ENCODE assay signal across 25 cellular contexts in genomic region chr3:13349823-13350222, GRCh38.
DNase-seq lines count a peak whose midpoint lies in the region; ATAC-seq and TF ChIP-seq lines count a peak whose summit lies in the region.
"Had no signal": no experiment of that assay in that cellular context is flagged by ENCODE, and none has a peak within 500 bp of the region (broad histone marks: within the 10 kb centered on the region; RNA-seq: fewer than 3 reads in every experiment).

No MANE protein-coding gene starts in this region.

- H3T11ph ChIP-seq in H9 (ENCODE audit: low read length): no peak overlapping the region

- no peak overlapping the region for H3K4me2 ChIP-seq in H9 (ENCODE audit: insufficient read depth, insufficient read length, low read length)
- H3K4me2 ChIP-seq in neuronal stem cell (ENCODE audit: insufficient read depth, low read length, poor library complexity, severe bottlenecking): no peak overlapping the region

- H3K14ac ChIP-seq in H9 (ENCODE audit: insufficient read depth, low read length) (no peak overlapping the region; the same call in 1 of the 2 replicates), neuronal stem cell (ENCODE audit: low read length) (no peak overlapping the region)

- no peaks in the 10 kb centered on the region for H4K20me1 ChIP-seq in H9 (ENCODE audit: control insufficient read depth, insufficient read depth, insufficient read length)

- no peak overlapping the region for H3K4me3 Mint-ChIP-seq in T-helper 2 cell treated with Interferon-gamma antibody and Interleukin-4, amounts not matched to agents 5 μg/mL and 100 μg/mL, for 36 hours
- peak overlapping the region in 1 of 2 experiments; percentile 1; a peak in 1 of 5 replicates for H3K4me3 Mint-ChIP-seq in H9
- H3K4me3 Mint-ChIP-seq in activated naive CD8-positive, alpha-beta T cell treated with anti-CD3 and anti-CD28 coated beads for 36 hours: no peak overlapping the region
- H3K4me3 Mint-ChIP-seq: activated B cell treated with CpG ODN at 0.5 μM for 24 hours; B cell; natural killer cell treated with Interleukin-12 subunit alpha and Interleukin-12 subunit beta and Interleukin-15 and Interleukin-18, amount 100 ng/mL, for 72 hours had no signal

- H3K23ac ChIP-seq in H9 (ENCODE audit: insufficient read length, low read depth, low read length): no peak overlapping the region
- H3K23ac ChIP-seq in neuronal stem cell (ENCODE audit: low read depth, low read length, poor library complexity): no peak overlapping the region

- H3K4me3 ChIP-seq in neuronal stem cell (ENCODE audit: low read length in 2 of 2): no peak overlapping the region
- H3K4me3 ChIP-seq: psoas muscle, upper lobe of left lung had no signal

- H2BK15ac ChIP-seq in H9 (ENCODE audit: low read depth, low read length): no peak overlapping the region
- no peak overlapping the region for H2BK15ac ChIP-seq in neuronal stem cell (ENCODE audit: low read length)

- peaks cover 72% of the 10 kb centered on the region for H3K36me3 Mint-ChIP-seq in T-helper 2 cell treated with Interferon-gamma antibody and Interleukin-4, amounts not matched to agents 5 μg/mL and 100 μg/mL, for 36 hours (ENCODE audit: low read depth)
- H3K36me3 Mint-ChIP-seq in H9 (ENCODE audit: insufficient read depth in 1 of 3, low read depth in 3 of 3): peaks cover 25 to 47% (median 34%) of the 10 kb centered on the region in 3 experiments; a peak in 6 of 7 replicates
- H3K36me3 Mint-ChIP-seq in activated naive CD8-positive, alpha-beta T cell treated with anti-CD3 and anti-CD28 coated beads for 36 hours: peaks cover 55% of the 10 kb centered on the region

- H3K27ac Mint-ChIP-seq in T-helper 2 cell treated with Interferon-gamma antibody and Interleukin-4, amounts not matched to agents 5 μg/mL and 100 μg/mL, for 36 hours: peak overlapping the region; percentile 41
- peak overlapping the region; percentile 88 to 94 (median 91); a peak in 6 of 7 replicates for H3K27ac Mint-ChIP-seq in H9
- H3K27ac Mint-ChIP-seq in activated naive CD8-positive, alpha-beta T cell treated with anti-CD3 and anti-CD28 coated beads for 36 hours: peak overlapping the region; percentile 85
- H3K27ac Mint-ChIP-seq: activated B cell treated with CpG ODN at 0.5 μM for 24 hours, B cell had no signal

- ATAC-seq in HG02938 (IDR thresholded peaks at IDR 0.05; ENCODE audit: unreplicated experiment) (no peak), HG03196 (IDR thresholded peaks at IDR 0.05; ENCODE audit: unreplicated experiment) (no peak)
- ATAC-seq: natural killer cell treated with Interleukin-12 subunit alpha and Interleukin-12 subunit beta and Interleukin-15 and Interleukin-18, amount 100 ng/mL, for 72 hours; psoas muscle had no signal

- H4K91ac ChIP-seq in H9 (ENCODE audit: insufficient read length, low read depth, low read length) (peak overlapping the region; percentile 29), neuronal stem cell (ENCODE audit: low read depth, low read length, poor library complexity) (no peak overlapping the region)

- no peak overlapping the region for H2BK5ac ChIP-seq in H9 (ENCODE audit: insufficient read length, low read length)
- no peak overlapping the region for H2BK5ac ChIP-seq in neuronal stem cell (ENCODE audit: low read length)

- no peaks in the 10 kb centered on the region for H3K9me3 Mint-ChIP-seq in T-helper 2 cell treated with Interferon-gamma antibody and Interleukin-4, amounts not matched to agents 5 μg/mL and 100 μg/mL, for 36 hours
- peaks cover 0 to 3% of the 10 kb centered on the region in 2 experiments; a peak in 1 of 5 replicates for H3K9me3 Mint-ChIP-seq in H9
- H3K9me3 Mint-ChIP-seq in activated naive CD8-positive, alpha-beta T cell treated with anti-CD3 and anti-CD28 coated beads for 36 hours: no peaks in the 10 kb centered on the region
- H3K9me3 Mint-ChIP-seq: activated B cell treated with CpG ODN at 0.5 μM for 24 hours; natural killer cell treated with Interleukin-12 subunit alpha and Interleukin-12 subunit beta and Interleukin-15 and Interleukin-18, amount 100 ng/mL, for 72 hours had no signal

- H3K4me1 Mint-ChIP-seq in T-helper 2 cell treated with Interferon-gamma antibody and Interleukin-4, amounts not matched to agents 5 μg/mL and 100 μg/mL, for 36 hours (ENCODE audit: low read depth): peaks cover 47% of the 10 kb centered on the region
- peaks cover 52 to 56% of the 10 kb centered on the region in 2 experiments for H3K4me1 Mint-ChIP-seq in H9
- peaks cover 58% of the 10 kb centered on the region for H3K4me1 Mint-ChIP-seq in activated naive CD8-positive, alpha-beta T cell treated with anti-CD3 and anti-CD28 coated beads for 36 hours

- H4K8ac ChIP-seq in H9 (replicated peaks; ENCODE audit: insufficient read length, low read depth, low read length) (no peak overlapping the region), neuronal stem cell (ENCODE audit: low read depth, low read length) (no peak overlapping the region)

- H3K56ac ChIP-seq in H9 (ENCODE audit: insufficient read length, low read depth, low read length): no peak overlapping the region

- no peak overlapping the region for H2AK5ac ChIP-seq in H9 (ENCODE audit: insufficient read length, low read length)
- no peak overlapping the region for H2AK5ac ChIP-seq in neuronal stem cell (ENCODE audit: low read depth, low read length)

- H2BK12ac ChIP-seq in H9 (ENCODE audit: insufficient read length, low read depth, low read length) (no peak overlapping the region), neuronal stem cell (ENCODE audit: low read length) (no peak overlapping the region)

- WGBS in H9 (ENCODE audit: extremely low coverage, insufficient read length, low lambda C conversion rate): no CpG with 5 or more reads among the region's 3 CpGs
- no CpG with 5 or more reads among the region's 3 CpGs for WGBS in neuronal stem cell (ENCODE audit: extremely low coverage in 2 of 2, insufficient read length in 2 of 2, insufficient replicate concordance in 1 of 2), 2 donors

- H4K5ac ChIP-seq in H9 (ENCODE audit: insufficient read length, low read depth, low read length): no peak overlapping the region

- H3K18ac ChIP-seq in H9 (ENCODE audit: insufficient read length, low read depth, low read length) (no peak overlapping the region), neuronal stem cell (ENCODE audit: low read length) (no peak overlapping the region)

- peaks cover 26 to 86% of the 10 kb centered on the region in 2 donors for H3K36me3 ChIP-seq in neuronal stem cell (replicated peaks in 1 of 2; ENCODE audit: control insufficient read depth in 2 of 2, insufficient read depth in 2 of 2, low read length in 2 of 2)

- no peak overlapping the region for H3K4ac ChIP-seq in H9 (ENCODE audit: low read depth, low read length)
- H3K4ac ChIP-seq in neuronal stem cell (ENCODE audit: low read length): no peak overlapping the region

- no peaks in the 10 kb centered on the region for H3K79me1 ChIP-seq in H9 (ENCODE audit: insufficient read depth, low read depth, low read length, poor library complexity, severe bottlenecking)
- H3K79me1 ChIP-seq in neuronal stem cell (ENCODE audit: low read depth, low read length): peaks cover 3% of the 10 kb centered on the region

- no peak for TF ChIP-seq CTCF in H9 (conservative IDR thresholded peaks at IDR 0.05)

- no peaks in the 10 kb centered on the region for H3K23me2 ChIP-seq in H9 (ENCODE audit: insufficient read length, low read depth, low read length, poor library complexity, severe bottlenecking)

- H2BK20ac ChIP-seq in H9 (ENCODE audit: low read depth, low read length, poor library complexity, severe bottlenecking): no peak overlapping the region

- H3K27me3 ChIP-seq in H9 (ENCODE audit: insufficient read depth, low read length): no peaks in the 10 kb centered on the region
- H3K27me3 ChIP-seq in neuronal stem cell (ENCODE audit: control insufficient read depth in 3 of 3, insufficient read depth in 3 of 3, low read depth in 1 of 3, low read length in 3 of 3): no peaks in the 10 kb centered on the region
- H3K27me3 ChIP-seq: upper lobe of left lung had no signal

- H3K9ac ChIP-seq in H9 (ENCODE audit: extremely low read depth, insufficient read length, low read length) (no peak overlapping the region), neuronal stem cell (ENCODE audit: low read depth, low read length, poor library complexity) (no peak overlapping the region)

- H3K4me1 ChIP-seq in H9 (ENCODE audit: insufficient read depth, low read length) (peaks cover 24% of the 10 kb centered on the region; the same call in 1 of the 2 replicates), neuronal stem cell (ENCODE audit: control insufficient read depth in 2 of 2, insufficient read depth in 1 of 2, low read depth in 1 of 2, low read length in 2 of 2) (peaks cover 25 to 35% of the 10 kb centered on the region in 2 donors)
- H3K4me1 ChIP-seq: upper lobe of left lung had no signal

- H2AFZ ChIP-seq in H9 (ENCODE audit: low read length) (no peak overlapping the region), neuronal stem cell (ENCODE audit: low read length) (no peak overlapping the region)

- DNase-seq in T-helper 2 cell treated with Interferon-gamma antibody and Interleukin-4, amounts not matched to agents 5 μg/mL and 100 μg/mL, for 36 hours (ENCODE audit: low spot score): no peak
- no peak for DNase-seq in T-helper 2 cell
- DNase-seq in H9: no peak
- no peak for DNase-seq in activated naive CD8-positive, alpha-beta T cell treated with anti-CD3 and anti-CD28 coated beads for 36 hours
- DNase-seq in neuronal stem cell (ENCODE audit: low spot score): peak; percentile 58
- no peak for DNase-seq in NCI-H2081 treated with DMSO at 0.1 percent for 48 hours (lab: John Stamatoyannopoulos, UW)
- DNase-seq: 8988T; activated B cell treated with CpG ODN at 0.5 μM for 24 hours; activated CD8-positive, alpha-beta memory T cell treated with anti-CD3 and anti-CD28 coated beads, Interleukin-2, amount 50 U/mL, for 4 hours; dermis blood vessel endothelial cell; DMS 273 treated with DMSO at 0.1 percent for 48 hours; foreskin melanocyte; HCEC 1CT; NCI-H1417 treated with DMSO at 0.1 percent for 48 hours; NCI-H748 treated with DMSO at 0.1 percent for 48 hours; OCI-M1; psoas muscle; SHP77 treated with DMSO at 0.1 percent for 48 hours; small intestine; stimulated activated CD4-positive, alpha-beta T cell treated with anti-CD3 and anti-CD28 coated beads, Interleukin-2, amount 100 ng/mL, for 48 hours; upper lobe of left lung had no signal

- no peak overlapping the region for H3K27ac ChIP-seq in H9 (ENCODE audit: insufficient read length, low read depth, low read length)
- H3K27ac ChIP-seq in neuronal stem cell (replicated peaks; ENCODE audit: low read length): peak overlapping the region; percentile 71
- H3K27ac ChIP-seq: psoas muscle, upper lobe of left lung had no signal

- H2BK120ac ChIP-seq in H9 (ENCODE audit: low read depth, low read length, poor library complexity, severe bottlenecking) (no peak overlapping the region), neuronal stem cell (ENCODE audit: low read depth, low read length) (no peak overlapping the region)

- no peaks in the 10 kb centered on the region for H3K79me2 ChIP-seq in H9 (ENCODE audit: insufficient read depth, low read length)

- H3K9me3 ChIP-seq in H9 (ENCODE audit: control insufficient read depth, low read depth, low read length) (no peaks in the 10 kb centered on the region), neuronal stem cell (replicated peaks in 1 of 2; ENCODE audit: control insufficient read depth in 2 of 2, insufficient read depth in 1 of 2, low read depth in 1 of 2, low read length in 2 of 2) (peaks cover 0 to 7% of the 10 kb centered on the region in 2 donors)
- H3K9me3 ChIP-seq: psoas muscle, upper lobe of left lung had no signal

- no peaks in the 10 kb centered on the region for H3K27me3 Mint-ChIP-seq in T-helper 2 cell treated with Interferon-gamma antibody and Interleukin-4, amounts not matched to agents 5 μg/mL and 100 μg/mL, for 36 hours (ENCODE audit: low read depth)
- H3K27me3 Mint-ChIP-seq in H9 (ENCODE audit: low read depth): no peaks in the 10 kb centered on the region
- no peaks in the 10 kb centered on the region for H3K27me3 Mint-ChIP-seq in activated naive CD8-positive, alpha-beta T cell treated with anti-CD3 and anti-CD28 coated beads for 36 hours
- H3K27me3 Mint-ChIP-seq: activated B cell treated with CpG ODN at 0.5 μM for 24 hours; B cell; natural killer cell treated with Interleukin-12 subunit alpha and Interleukin-12 subunit beta and Interleukin-15 and Interleukin-18, amount 100 ng/mL, for 72 hours had no signal

Comparison
In these comparisons a context has a peak if more than half of its experiments do, and no peak if none do; other contexts are left out.
1. H3K27ac Mint-ChIP-seq: peak in every context shown above with its lines; median percentile 91 in H9; 85 in activated naive CD8-positive, alpha-beta T cell treated with anti-CD3 and anti-CD28 coated beads for 36 hours; 41 in T-helper 2 cell treated with Interferon-gamma antibody and Interleukin-4, amounts not matched to agents 5 μg/mL and 100 μg/mL, for 36 hours.